1 cellular context compared by ENCODE assay signal in the genomic region with DNA sequence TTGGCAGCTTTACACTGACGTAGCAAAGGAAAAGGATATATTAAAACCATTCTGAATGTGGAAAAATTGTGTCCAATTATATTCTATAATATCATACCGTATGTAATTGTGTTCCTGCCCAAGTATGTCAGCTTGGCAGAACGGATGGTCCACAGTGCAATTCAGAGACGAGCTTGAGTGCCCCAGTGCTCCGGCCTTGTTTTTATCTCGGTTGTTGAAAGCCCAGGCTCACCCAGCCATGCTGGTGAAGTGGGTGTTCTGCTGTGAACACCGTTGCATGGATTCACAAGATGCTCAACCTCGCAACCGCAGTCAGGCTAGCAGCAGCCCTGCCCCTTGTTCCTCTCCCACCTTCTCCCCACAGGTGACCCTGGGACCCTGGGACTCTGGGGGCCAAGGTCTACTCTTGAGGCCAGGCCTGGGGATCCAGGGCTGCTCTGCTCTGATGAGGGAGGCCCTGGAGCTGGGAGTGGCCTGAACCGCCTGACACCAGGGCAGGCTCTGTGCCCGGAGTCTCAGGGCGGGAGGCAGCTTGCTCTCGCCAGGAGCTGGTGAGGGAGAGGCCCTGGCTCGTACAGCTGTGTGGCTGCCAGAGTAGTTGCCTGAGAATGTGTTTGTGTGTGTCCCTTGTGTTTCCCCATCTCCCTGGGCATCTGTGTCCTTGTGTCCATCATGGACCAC.
TF ChIP-seq lines count a peak whose summit lies in the region.

No MANE protein-coding gene starts in this region.

TF ChIP-seq in HepG2, 621 proteins besides CTCF, POLR2A, EP300 and RAD21 (continues in another document):
- TF ChIP-seq, protein P1, sequence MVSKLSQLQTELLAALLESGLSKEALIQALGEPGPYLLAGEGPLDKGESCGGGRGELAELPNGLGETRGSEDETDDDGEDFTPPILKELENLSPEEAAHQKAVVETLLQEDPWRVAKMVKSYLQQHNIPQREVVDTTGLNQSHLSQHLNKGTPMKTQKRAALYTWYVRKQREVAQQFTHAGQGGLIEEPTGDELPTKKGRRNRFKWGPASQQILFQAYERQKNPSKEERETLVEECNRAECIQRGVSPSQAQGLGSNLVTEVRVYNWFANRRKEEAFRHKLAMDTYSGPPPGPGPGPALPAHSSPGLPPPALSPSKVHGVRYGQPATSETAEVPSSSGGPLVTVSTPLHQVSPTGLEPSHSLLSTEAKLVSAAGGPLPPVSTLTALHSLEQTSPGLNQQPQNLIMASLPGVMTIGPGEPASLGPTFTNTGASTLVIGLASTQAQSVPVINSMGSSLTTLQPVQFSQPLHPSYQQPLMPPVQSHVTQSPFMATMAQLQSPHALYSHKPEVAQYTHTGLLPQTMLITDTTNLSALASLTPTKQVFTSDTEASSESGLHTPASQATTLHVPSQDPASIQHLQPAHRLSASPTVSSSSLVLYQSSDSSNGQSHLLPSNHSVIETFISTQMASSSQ (IDR thresholded peaks at IDR 0.05; ENCODE audit: low read depth) = no peak
- TF ChIP-seq, protein P1 (CRISPR knock-in tag; IDR thresholded peaks at IDR 0.05; ENCODE audit: borderline replicate concordance) = 0 out of 2 replicates have a peak, but pooled peaks have one; percentile 24
- TF ChIP-seq UBTF (CRISPR knock-in tag; IDR thresholded peaks at IDR 0.05) (peak; percentile 66), ZBTB46 (CRISPR knock-in tag; IDR thresholded peaks at IDR 0.05; ENCODE audit: borderline replicate concordance) (no peak), ZNF788 (CRISPR knock-in tag; IDR thresholded peaks at IDR 0.05; ENCODE audit: borderline replicate concordance) (peak; percentile 54; the same call in 1 of the 2 replicates), ZNF292 (CRISPR knock-in tag; IDR thresholded peaks at IDR 0.05; ENCODE audit: borderline replicate concordance, low read depth) (peak; percentile 54; the same call in 1 of the 2 replicates), ZBTB7A (CRISPR knock-in tag; IDR thresholded peaks at IDR 0.05) (0 out of 2 replicates have a peak, but pooled peaks have one; percentile 40), TFDP2 (CRISPR knock-in tag; IDR thresholded peaks at IDR 0.05) (no peak), NR2F2 (IDR thresholded peaks at IDR 0.05; ENCODE audit: borderline replicate concordance, low read depth) (peak; percentile 68; the same call in 1 of the 2 replicates), ZFX (CRISPR knock-in tag; IDR thresholded peaks at IDR 0.05; ENCODE audit: low read depth) (peak; percentile 74), ZNF263 (CRISPR knock-in tag; IDR thresholded peaks at IDR 0.05) (peak; percentile 58; the same call in 1 of the 2 replicates), ZNF747 (CRISPR knock-in tag; IDR thresholded peaks at IDR 0.05; ENCODE audit: borderline replicate concordance) (peak; percentile 43; the same call in 1 of the 2 replicates), HIVEP1 (CRISPR knock-in tag; IDR thresholded peaks at IDR 0.05) (no peak), PATZ1 (CRISPR knock-in tag; IDR thresholded peaks at IDR 0.05) (peak; percentile 49; the same call in 1 of the 2 replicates), MED1 (CRISPR knock-in tag; IDR thresholded peaks at IDR 0.05) (peak; percentile 72), NCOA2 (CRISPR knock-in tag; IDR thresholded peaks at IDR 0.05) (0 out of 2 replicates have a peak, but pooled peaks have one; percentile 14), MEIS1 (CRISPR knock-in tag; IDR thresholded peaks at IDR 0.05; ENCODE audit: borderline replicate concordance) (peak; percentile 71; the same call in 1 of the 2 replicates), RARA (CRISPR knock-in tag; IDR thresholded peaks at IDR 0.05) (peak; percentile 71), PITX1 (CRISPR knock-in tag; IDR thresholded peaks at IDR 0.05) (0 out of 2 replicates have a peak, but pooled peaks have one; percentile 13), NR2C2 (CRISPR knock-in tag; IDR thresholded peaks at IDR 0.05; ENCODE audit: borderline replicate concordance) (peak; percentile 58; the same call in 1 of the 2 replicates), TEAD3 (CRISPR knock-in tag; optimal IDR thresholded peaks at IDR 0.05; ENCODE audit: borderline replicate concordance) (peak; percentile 17), ZMAT3 (CRISPR knock-in tag; conservative IDR thresholded peaks at IDR 0.05) (0 out of 2 replicates have a peak, but pooled peaks have one; percentile 40), PHF21A (CRISPR knock-in tag; IDR thresholded peaks at IDR 0.05) (peak; percentile 57; the same call in 1 of the 2 replicates), ZNF232 (CRISPR knock-in tag; IDR thresholded peaks at IDR 0.05; ENCODE audit: borderline replicate concordance) (peak; percentile 53; the same call in 1 of the 2 replicates), ZFY (CRISPR knock-in tag; IDR thresholded peaks at IDR 0.05) (peak; percentile 54; the same call in 1 of the 2 replicates), MYC (CRISPR knock-in tag; IDR thresholded peaks at IDR 0.05; ENCODE audit: borderline replicate concordance) (peak; percentile 45; the same call in 1 of the 2 replicates), MAZ (IDR thresholded peaks at IDR 0.05; ENCODE audit: borderline replicate concordance, low read depth, low read length) (no peak), MAZ (CRISPR knock-in tag; IDR thresholded peaks at IDR 0.05; ENCODE audit: low read depth) (0 out of 2 replicates have a peak, but pooled peaks have one; percentile 50), TCF12 (IDR thresholded peaks at IDR 0.05) (no peak), TCF12 (CRISPR knock-in tag; IDR thresholded peaks at IDR 0.05) (no peak), ZNF609 (CRISPR knock-in tag; IDR thresholded peaks at IDR 0.05; ENCODE audit: borderline replicate concordance) (peak; percentile 60)
- TF ChIP-seq, protein P2, sequence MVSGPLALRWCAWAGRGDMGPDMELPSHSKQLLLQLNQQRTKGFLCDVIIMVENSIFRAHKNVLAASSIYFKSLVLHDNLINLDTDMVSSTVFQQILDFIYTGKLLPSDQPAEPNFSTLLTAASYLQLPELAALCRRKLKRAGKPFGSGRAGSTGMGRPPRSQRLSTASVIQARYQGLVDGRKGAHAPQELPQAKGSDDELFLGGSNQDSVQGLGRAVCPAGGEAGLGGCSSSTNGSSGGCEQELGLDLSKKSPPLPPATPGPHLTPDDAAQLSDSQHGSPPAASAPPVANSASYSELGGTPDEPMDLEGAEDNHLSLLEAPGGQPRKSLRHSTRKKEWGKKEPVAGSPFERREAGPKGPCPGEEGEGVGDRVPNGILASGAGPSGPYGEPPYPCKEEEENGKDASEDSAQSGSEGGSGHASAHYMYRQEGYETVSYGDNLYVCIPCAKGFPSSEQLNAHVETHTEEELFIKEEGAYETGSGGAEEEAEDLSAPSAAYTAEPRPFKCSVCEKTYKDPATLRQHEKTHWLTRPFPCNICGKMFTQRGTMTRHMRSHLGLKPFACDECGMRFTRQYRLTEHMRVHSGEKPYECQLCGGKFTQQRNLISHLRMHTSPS (CRISPR knock-in tag; IDR thresholded peaks at IDR 0.05; ENCODE audit: low read depth) = peak; percentile 72; the same call in 1 of the 2 replicates
- TF ChIP-seq, protein P3, sequence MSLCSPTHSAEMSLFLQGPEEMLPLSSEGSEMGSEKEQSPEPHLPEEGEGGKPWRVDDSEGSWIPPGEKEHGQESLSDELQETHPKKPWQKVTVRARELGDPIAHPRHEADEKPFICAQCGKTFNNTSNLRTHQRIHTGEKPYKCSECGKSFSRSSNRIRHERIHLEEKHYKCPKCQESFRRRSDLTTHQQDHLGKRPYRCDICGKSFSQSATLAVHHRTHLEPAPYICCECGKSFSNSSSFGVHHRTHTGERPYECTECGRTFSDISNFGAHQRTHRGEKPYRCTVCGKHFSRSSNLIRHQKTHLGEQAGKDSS (CRISPR knock-in tag; IDR thresholded peaks at IDR 0.05; ENCODE audit: borderline replicate concordance, low read depth) = 0 out of 2 replicates have a peak, but pooled peaks have one; percentile 45
